Comparison of ENCODE assay signal across 20 cellular contexts in the genomic region with DNA sequence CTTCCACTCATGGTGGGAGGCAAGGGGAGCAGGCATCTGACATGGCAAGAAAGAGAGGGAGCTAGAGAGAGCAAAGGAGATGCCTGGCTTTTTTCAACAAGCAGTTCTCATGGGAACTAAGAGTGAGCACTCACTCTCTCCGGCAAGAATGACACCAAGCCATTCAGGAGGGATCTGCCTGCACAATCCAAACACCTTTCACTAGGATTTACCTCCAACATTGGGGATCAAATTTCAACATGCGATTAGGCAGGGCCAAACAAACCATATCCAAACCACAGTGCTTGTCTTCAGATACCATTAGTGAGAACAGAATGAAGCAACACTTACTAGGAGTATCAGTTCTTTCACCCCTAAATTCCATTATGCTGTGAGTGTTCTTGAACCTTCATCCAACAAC.
DNase-seq lines count a peak whose midpoint lies in the region; ATAC-seq and TF ChIP-seq lines count a peak whose summit lies in the region.
"Had no signal": no experiment of that assay in that cellular context is flagged by ENCODE, and none has a peak within 500 bp of the region (broad histone marks: within the 10 kb centered on the region; RNA-seq: fewer than 3 reads in every experiment).

No MANE protein-coding gene starts in this region.

- no peak for ATAC-seq in GM21447 (IDR thresholded peaks at IDR 0.05; ENCODE audit: unreplicated experiment)
- ATAC-seq: activated T-helper 17 cell treated with anti-CD3 and anti-CD28 coated beads, Interleukin-2, amount 50 U/mL, for 72 hours; stimulated activated effector memory CD8-positive, alpha-beta T cell treated with anti-CD3 and anti-CD28 coated beads, Interleukin-12 subunit alpha, Interleukin-12 subunit beta, amount 100 ng/mL, for 72 hours had no signal

- TF ChIP-seq CTCF in GM10266 (IDR thresholded peaks at IDR 0.05; ENCODE audit: control insufficient read depth, insufficient read depth, low read depth, missing control alignments), result no peak

- peak; percentile 43 for DNase-seq in NCI-H82 (lab: John Stamatoyannopoulos, UW)
- DNase-seq in NCI-H82 treated with DMSO at 0.1 percent for 48 hours (lab: John Stamatoyannopoulos, UW; ENCODE audit: unreplicated experiment), result no peak
- DNase-seq in NCI-H748 (lab: John Stamatoyannopoulos, UW; ENCODE audit: unreplicated experiment), result peak; percentile 81
- DNase-seq in fibroblast of gingiva (ENCODE audit: low read depth), result peak; percentile 32
- DNase-seq in renal cortical epithelial cell (ENCODE audit: low read depth), result peak; percentile 52
- no peak for DNase-seq in GM10266 (ENCODE audit: extremely low spot score)
- DNase-seq in NCI-H1436 (lab: John Stamatoyannopoulos, UW), result no peak
- DNase-seq: activated CD4-positive, CD25-positive, alpha-beta regulatory T cell treated with anti-CD3 and anti-CD28 coated beads, Interleukin-2, amount 50 U/mL, for 72 hours; C1 segment of cervical spinal cord; effector CD8-positive, alpha-beta T cell; heart right ventricle; MM.1S; NCI-H2029; NCI-H774; PC-9; T-helper 9 cell; tibial artery had no signal

Comparison
In these comparisons a context has a peak if more than half of its experiments do, and no peak if none do; other contexts are left out.
1. DNase-seq: peak in NCI-H82 (single experiment), NCI-H748 (single experiment), fibroblast of gingiva (single experiment) and renal cortical epithelial cell (single experiment); none in NCI-H82 treated with DMSO at 0.1 percent for 48 hours (single experiment), GM10266 (single experiment) and NCI-H1436 (single experiment).